In genomic region chr3:187952849-187953248, GRCh38 we compare ENCODE assay signal across 14 cellular contexts.
"Had no signal": no experiment of that assay in that cellular context is flagged by ENCODE, and none has a peak within 500 bp of the region (broad histone marks: within the 10 kb centered on the region; RNA-seq: fewer than 3 reads in every experiment).

No MANE protein-coding gene starts in this region.

- H3K4me1 Mint-ChIP-seq: brain had no signal

- H3K9me3 Mint-ChIP-seq: activated CD4-positive, alpha-beta memory T cell treated with anti-CD3 and anti-CD28 coated beads for 36 hours; activated T-cell treated with anti-CD3 and anti-CD28 coated beads, Interleukin-2, amount 50 U/mL, for 4 hours; brain had no signal

- H3K4me3 Mint-ChIP-seq: activated CD4-positive, alpha-beta memory T cell treated with anti-CD3 and anti-CD28 coated beads for 36 hours; activated naive CD8-positive, alpha-beta T cell; activated T-cell treated with anti-CD3 and anti-CD28 coated beads, Interleukin-2, amount 50 U/mL, for 4 hours; brain; naive thymus-derived CD4-positive, alpha-beta T cell had no signal

- H3K4me3 ChIP-seq: lung, skin epidermis had no signal

- H3K36me3 Mint-ChIP-seq: activated CD4-positive, alpha-beta memory T cell treated with anti-CD3 and anti-CD28 coated beads for 36 hours; brain had no signal

- FAIRE-seq: urothelium cell line had no signal

- H3K27me3 Mint-ChIP-seq: activated CD4-positive, alpha-beta memory T cell treated with anti-CD3 and anti-CD28 coated beads for 36 hours; activated naive CD8-positive, alpha-beta T cell; naive thymus-derived CD4-positive, alpha-beta T cell had no signal

- ATAC-seq: activated T-cell treated with anti-CD3 and anti-CD28 coated beads, Interleukin-2, amount 50 U/mL, for 4 hours; left colon; naive thymus-derived CD4-positive, alpha-beta T cell had no signal

- H3K27ac Mint-ChIP-seq: activated CD4-positive, alpha-beta memory T cell treated with anti-CD3 and anti-CD28 coated beads for 36 hours; activated naive CD8-positive, alpha-beta T cell; brain; naive thymus-derived CD4-positive, alpha-beta T cell had no signal

- DNase-seq: activated CD4-positive, alpha-beta memory T cell treated with anti-CD3 and anti-CD28 coated beads for 36 hours; activated CD4-positive, alpha-beta T cell treated with anti-CD3 and anti-CD28 coated beads for 1 hour; activated effector memory CD4-positive, alpha-beta T cell treated with anti-CD3 and anti-CD28 coated beads, Interleukin-2, amount 50 U/mL, for 16 hours; activated T-cell treated with anti-CD3 and anti-CD28 coated beads, Interleukin-2, amount 50 U/mL, for 4 hours; amygdala; effector memory CD4-positive, alpha-beta T cell; hypothalamus; left colon; naive thymus-derived CD4-positive, alpha-beta T cell had no signal
